Comparison of ENCODE assay signal across 8 cellular contexts in genomic region chr12:102917026-102917787, GRCh38. TPM values are rescaled to one million over a fixed set of nuclear protein-coding genes. Genes with fewer than 3 reads are reported as not detected.
A peak's percentile ranks its signal among the peaks of the same experiment; 100 is the strongest.
DNase-seq lines count a peak whose midpoint lies in the region; ATAC-seq and TF ChIP-seq lines count a peak whose summit lies in the region.

Gene PAH (minus strand): TSS chr12:102917244. CDS start chr12:102917130, 114 bp downstream.

- ATAC-seq in GM21447 (IDR thresholded peaks at IDR 0.05; ENCODE audit: unreplicated experiment) (peak; percentile 51), HG03469 (IDR thresholded peaks at IDR 0.05; ENCODE audit: unreplicated experiment) (no peak), GM18870 (IDR thresholded peaks at IDR 0.05; ENCODE audit: unreplicated experiment) (no peak)

- intact Hi-C loops in dorsolateral prefrontal cortex (cut with DNase I) (no loop called here), posterior vena cava (cut with DNase I) (no loop called here)

- no peak within 1 kb of the TSS for H3K18ac ChIP-seq in trophoblast cell (ENCODE audit: low read length)

- H3K27ac ChIP-seq in dorsolateral prefrontal cortex, result no peak within 1 kb of the TSS
- no peak within 1 kb of the TSS for H3K27ac ChIP-seq in trophoblast cell (ENCODE audit: low read depth, low read length)

- H3K4ac ChIP-seq in trophoblast cell (ENCODE audit: low read depth, low read length), result no peak within 1 kb of the TSS

- H3K14ac ChIP-seq in trophoblast cell (ENCODE audit: low read length), result no peak within 1 kb of the TSS

- no peak within 1 kb of the TSS for H2BK12ac ChIP-seq in trophoblast cell (ENCODE audit: low read length)

- H3K4me3 ChIP-seq in dorsolateral prefrontal cortex (peak within 1 kb of the TSS in 43 of 59 donors; percentile 5 to 54 (median 34)), trophoblast cell (ENCODE audit: low read depth, low read length) (peak within 1 kb of the TSS; percentile 32)

- H3K79me2 ChIP-seq in trophoblast cell (ENCODE audit: control insufficient read depth, insufficient read depth, low read length, poor library complexity), result no peaks in the 10 kb centered on the region

- H4K12ac ChIP-seq in trophoblast cell (ENCODE audit: low read depth, low read length), result no peak within 1 kb of the TSS

- H3K9ac ChIP-seq in trophoblast cell (ENCODE audit: low read length), result no peak within 1 kb of the TSS

- H3K23ac ChIP-seq in trophoblast cell (ENCODE audit: low read length), result no peak within 1 kb of the TSS

- no peaks in the 10 kb centered on the region for H3K36me3 ChIP-seq in trophoblast cell (ENCODE audit: control insufficient read depth in 1 of 2, insufficient read depth in 2 of 2, low read length in 2 of 2)

- peak; percentile 62 for DNase-seq in DMS153 treated with DMSO at 0.1 percent for 48 hours (lab: John Stamatoyannopoulos, UW; ENCODE audit: unreplicated experiment)
- peak; percentile 68 for DNase-seq in NCI-H69 (lab: John Stamatoyannopoulos, UW)
- no peak for DNase-seq in dorsolateral prefrontal cortex
- DNase-seq in trophoblast cell, result peak in 1 of 2 donors; percentile 33
- DNase-seq in posterior vena cava (ENCODE audit: low spot score), result no peak

- peak within 1 kb of the TSS; percentile 70 for H3K4me2 ChIP-seq in trophoblast cell (ENCODE audit: low read length)

- peak within 1 kb of the TSS; percentile 56 for H2AFZ ChIP-seq in trophoblast cell (ENCODE audit: insufficient read depth, low read length, poor library complexity)

- WGBS in trophoblast cell (ENCODE audit: extremely low coverage, insufficient coverage, insufficient read length), result no CpG with 5 or more reads among the region's 30 CpGs

- H3K9me3 ChIP-seq in trophoblast cell (ENCODE audit: insufficient read depth, low read depth, low read length), result no peaks in the 10 kb centered on the region

- H2BK120ac ChIP-seq in trophoblast cell (ENCODE audit: insufficient read depth, low read length, poor library complexity), result no peak within 1 kb of the TSS

- H3K27me3 ChIP-seq in dorsolateral prefrontal cortex, result peaks cover 0 to 11% (median 0%) of the 10 kb centered on the region in 45 donors
- H3K27me3 ChIP-seq in trophoblast cell (ENCODE audit: insufficient read depth, low read length), result no peaks in the 10 kb centered on the region

- no peak within 1 kb of the TSS for H4K8ac ChIP-seq in trophoblast cell (ENCODE audit: low read depth, low read length)

- no peak within 1 kb of the TSS for H2AK5ac ChIP-seq in trophoblast cell (ENCODE audit: low read length)

- no peak within 1 kb of the TSS for H2BK5ac ChIP-seq in trophoblast cell (ENCODE audit: low read depth, low read length, poor library complexity)

- H3K4me1 ChIP-seq in trophoblast cell (ENCODE audit: control insufficient read depth in 1 of 2, insufficient read depth in 2 of 2, low read length in 2 of 2), result peaks cover 0 to 4% of the 10 kb centered on the region in 2 experiments

- TF ChIP-seq CTCF in dorsolateral prefrontal cortex (IDR thresholded peaks at IDR 0.05 in 54 of 56, conservative IDR thresholded peaks at IDR 0.05 in 2 of 56; ENCODE audit: low read depth in 1 of 56, partially characterized antibody in 56 of 56), result no peak

- no peak within 1 kb of the TSS for H4K91ac ChIP-seq in trophoblast cell (ENCODE audit: low read depth, low read length)

- no peaks in the 10 kb centered on the region for H3K79me1 ChIP-seq in trophoblast cell (ENCODE audit: low read length)

RNA-seq across cellular contexts. Expression of gene PAH, which starts in this region (rescaled TPM):
- total RNA-seq in dorsolateral prefrontal cortex (10 to 100 TPM in 39 of 120 experiments, 1 to 10 TPM in 81; 1.6 to 20.7 (median 7.8) TPM), posterior vena cava (under 1 TPM in 1 of 2 donors, not detected in 1; 0.37 TPM)
- 0.03 TPM in 1 of 2 replicates, not detected in the other for polyA plus RNA-seq in trophoblast cell (2013)

Comparison
In these comparisons a context has a peak if more than half of its experiments do, and no peak if none do; other contexts are left out.
1. DNase-seq: peak in DMS153 treated with DMSO at 0.1 percent for 48 hours (single experiment) and NCI-H69 (single experiment); none in dorsolateral prefrontal cortex (0 of 10) and posterior vena cava (single experiment).